In the genomic region with DNA sequence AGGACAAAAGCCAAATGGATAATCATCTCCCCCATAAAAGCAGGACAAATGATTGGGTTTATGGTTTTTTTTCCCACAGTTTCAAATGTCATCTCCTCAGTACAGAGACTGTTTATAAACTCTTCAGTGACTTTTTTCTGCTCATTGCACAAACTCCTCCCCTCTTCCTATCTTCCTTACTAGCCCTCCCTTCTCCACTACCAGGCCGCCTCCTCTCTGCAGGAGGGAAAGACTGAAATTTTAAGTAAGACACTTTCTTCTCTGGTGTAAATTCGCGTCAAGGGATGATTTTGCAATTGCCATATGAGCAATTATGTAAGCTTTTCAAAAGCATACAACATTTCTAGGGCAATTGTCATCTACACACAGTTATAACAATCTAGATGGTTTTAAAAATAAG, we compare ENCODE assay signal across 9 cellular contexts. TPM values are rescaled to one million over a fixed set of nuclear protein-coding genes. Genes with fewer than 3 reads are reported as not detected.
DNase-seq lines count a peak whose midpoint lies in the region; ATAC-seq and TF ChIP-seq lines count a peak whose summit lies in the region.
"Had no signal": no experiment of that assay in that cellular context is flagged by ENCODE, and none has a peak within 500 bp of the region (broad histone marks: within the 10 kb centered on the region; RNA-seq: fewer than 3 reads in every experiment).

No MANE protein-coding gene starts in this region.

- H3K4me3 ChIP-seq in epithelial cell of esophagus (ENCODE audit: low read length) (no peak overlapping the region), ascending aorta (no peak overlapping the region)
- H3K4me3 ChIP-seq: colonic mucosa had no signal

- no peaks in the 10 kb centered on the region for H3K9me3 ChIP-seq in ascending aorta
- H3K9me3 ChIP-seq: colonic mucosa had no signal

- intact Hi-C loops in ascending aorta (cut with DNase I) = no loop called here

- no peaks in the 10 kb centered on the region for H3K36me3 ChIP-seq in ascending aorta
- H3K36me3 ChIP-seq: colonic mucosa had no signal

- DNase-seq in H4 (ENCODE audit: low spot score) (peak; percentile 50), NCI-H524 (lab: John Stamatoyannopoulos, UW) (peak; percentile 27 to 54), epithelial cell of esophagus (ENCODE audit: low read depth) (peak; percentile 47), retina (peak; percentile 50), HPDE6-E6E7 (ENCODE audit: extremely low spot score) (no peak), ascending aorta (ENCODE audit: low spot score in 2 of 2) (no peak)
- DNase-seq in activated CD8-positive, alpha-beta memory T cell treated with anti-CD3 and anti-CD28 coated beads, Interleukin-2, amount 50 U/mL, for 4 hours = no peak
- DNase-seq: colonic mucosa had no signal

- no peaks in the 10 kb centered on the region for H3K27me3 ChIP-seq in ascending aorta
- H3K27me3 ChIP-seq: colonic mucosa had no signal

- TF ChIP-seq CTCF in epithelial cell of esophagus (IDR thresholded peaks at IDR 0.05; ENCODE audit: insufficient read depth, low read depth, low read length, missing control alignments) (no peak), ascending aorta (IDR thresholded peaks at IDR 0.05) (no peak)

- H3K27ac ChIP-seq in ascending aorta = no peak overlapping the region
- H3K27ac ChIP-seq: colonic mucosa had no signal

- no peak for ATAC-seq in HG02938 (IDR thresholded peaks at IDR 0.05; ENCODE audit: unreplicated experiment)

- no peaks in the 10 kb centered on the region for H3K4me1 ChIP-seq in ascending aorta
- H3K4me1 ChIP-seq: colonic mucosa had no signal

RNA-seq across cellular contexts. Expression of a gene that starts 37.0 kb away (rescaled TPM):
- total RNA-seq in H4 (2014; rRNA removed; shearing (Covaris generic)) = 4.5 and 5.1 TPM in 2 replicates
- 17.3 TPM for total RNA-seq in ascending aorta

Comparison
In these comparisons a context has a peak if more than half of its experiments do, and no peak if none do; other contexts are left out.
1. DNase-seq: peak in H4 (single experiment), NCI-H524 (2 of 2), epithelial cell of esophagus (single experiment) and retina (single experiment); none in HPDE6-E6E7 (single experiment), activated CD8-positive, alpha-beta memory T cell treated with anti-CD3 and anti-CD28 coated beads, Interleukin-2, amount 50 U/mL, for 4 hours (single experiment) and ascending aorta (0 of 2).